Comparison of ENCODE assay signal across 10 cellular contexts in genomic region chr7:151012031-151012692, GRCh38. TPM values are rescaled to one million over a fixed set of nuclear protein-coding genes. Genes with fewer than 3 reads are reported as not detected.
DNase-seq lines count a peak whose midpoint lies in the region; ATAC-seq and TF ChIP-seq lines count a peak whose summit lies in the region.
"Had no signal": no experiment of that assay in that cellular context is flagged by ENCODE, and none has a peak within 500 bp of the region (broad histone marks: within the 10 kb centered on the region; RNA-seq: fewer than 3 reads in every experiment).

No MANE protein-coding gene starts in this region.

- H3F3A ChIP-seq in PC-9 (ENCODE audit: insufficient read depth, low read depth) (peaks cover 11% of the 10 kb centered on the region), neural progenitor cell (ENCODE audit: low read depth) (peaks cover 35% of the 10 kb centered on the region)

- H3K27ac ChIP-seq in PC-9 (peak overlapping the region; percentile 31), endodermal cell (ENCODE audit: low read depth, low read length) (no peak overlapping the region), neural progenitor cell (no peak overlapping the region)
- H3K27ac ChIP-seq: upper lobe of left lung had no signal

- in situ Hi-C loops in G401 (cut with HindIII; ENCODE audit: low sequenced_read_pairs): no loop called here

- H3K9me3 ChIP-seq in PC-9 (ENCODE audit: insufficient read depth, low read depth) (no peaks in the 10 kb centered on the region), endodermal cell (ENCODE audit: control insufficient read depth, low read length) (no peaks in the 10 kb centered on the region), neural progenitor cell (ENCODE audit: low read depth) (no peaks in the 10 kb centered on the region)
- H3K9me3 ChIP-seq: upper lobe of left lung had no signal

- H3K79me2 ChIP-seq in PC-9 (ENCODE audit: low read depth) (no peaks in the 10 kb centered on the region), neural progenitor cell (ENCODE audit: low read depth) (no peaks in the 10 kb centered on the region)

- H3K4me1 Mint-ChIP-seq in activated CD4-positive, alpha-beta T cell treated with anti-CD3 and anti-CD28 coated beads for 36 hours: peaks cover 77% of the 10 kb centered on the region
- peaks cover 21% of the 10 kb centered on the region for H3K4me1 Mint-ChIP-seq in endodermal cell
- H3K4me1 Mint-ChIP-seq in neural progenitor cell: peaks cover 53% of the 10 kb centered on the region

- TF ChIP-seq CTCF in PC-9 (conservative IDR thresholded peaks at IDR 0.05) (no peak), endodermal cell (conservative IDR thresholded peaks at IDR 0.05) (no peak), neural progenitor cell (IDR thresholded peaks at IDR 0.05) (no peak)

- H3K27me3 Mint-ChIP-seq in activated CD4-positive, alpha-beta T cell treated with anti-CD3 and anti-CD28 coated beads for 36 hours: no peaks in the 10 kb centered on the region
- peaks cover 59% of the 10 kb centered on the region for H3K27me3 Mint-ChIP-seq in endodermal cell (ENCODE audit: insufficient read depth)
- H3K27me3 Mint-ChIP-seq in neural progenitor cell (ENCODE audit: insufficient read depth, low read depth): peaks cover 9% of the 10 kb centered on the region

- no peak overlapping the region for H3K9ac ChIP-seq in endodermal cell (ENCODE audit: extremely low read depth, low read length, poor library complexity, severe bottlenecking)
- H3K9ac ChIP-seq in neural progenitor cell: no peak overlapping the region

- no peak for DNase-seq in activated CD4-positive, alpha-beta T cell treated with anti-CD3 and anti-CD28 coated beads for 36 hours
- no peak for DNase-seq in activated CD4-positive, alpha-beta T cell treated with anti-CD3 and anti-CD28 coated beads, Interleukin-2, amount 50 U/mL, for 48 hours
- DNase-seq in PC-9: peak in 1 of 2 experiments; percentile 55
- peak; percentile 52 for DNase-seq in endodermal cell
- DNase-seq in neural progenitor cell (ENCODE audit: low spot score): no peak
- DNase-seq in CD1c-positive myeloid dendritic cell (ENCODE audit: extremely low spot score): no peak
- DNase-seq in EL: no peak
- DNase-seq in G401 (ENCODE audit: low spot score): no peak
- DNase-seq: activated CD8-positive, alpha-beta memory T cell treated with anti-CD3 and anti-CD28 coated beads, Interleukin-2, amount 50 U/mL, for 4 hours; upper lobe of left lung had no signal

- BruUV-seq in PC-9 (replicated peaks; lab: Mats Ljungman, UMichigan): no TSS peak

- 77 to 88% methylated on average over 2 to 6 of the region's 6 CpGs for WGBS in endodermal cell (ENCODE audit: insufficient coverage in 1 of 2, insufficient read length in 1 of 2), 2 experiments

- peak overlapping the region; percentile 26 for H3K4me3 Mint-ChIP-seq in activated CD4-positive, alpha-beta T cell treated with anti-CD3 and anti-CD28 coated beads for 36 hours
- no peak overlapping the region for H3K4me3 Mint-ChIP-seq in endodermal cell
- H3K4me3 Mint-ChIP-seq in neural progenitor cell: peak overlapping the region; percentile 33

- H2AFZ ChIP-seq in PC-9 (no peak overlapping the region), neural progenitor cell (replicated peaks) (peak overlapping the region; percentile 46)

- H3K4me3 ChIP-seq in PC-9: no peak overlapping the region
- H3K4me3 ChIP-seq in endodermal cell (ENCODE audit: low read length): no peak overlapping the region
- no peak overlapping the region for H3K4me3 ChIP-seq in neural progenitor cell
- H3K4me3 ChIP-seq: upper lobe of left lung had no signal

- ATAC-seq in activated CD4-positive, alpha-beta T cell treated with anti-CD3 and anti-CD28 coated beads for 36 hours: no peak

- peak overlapping the region; percentile 45 for H3K27ac Mint-ChIP-seq in activated CD4-positive, alpha-beta T cell treated with anti-CD3 and anti-CD28 coated beads for 36 hours
- H3K27ac Mint-ChIP-seq in endodermal cell (peak overlapping the region; percentile 2), neural progenitor cell (peak overlapping the region; percentile 91)

- H4K20me1 ChIP-seq in PC-9 (ENCODE audit: insufficient read depth) (no peaks in the 10 kb centered on the region), neural progenitor cell (ENCODE audit: low read depth) (no peaks in the 10 kb centered on the region)

- no peaks in the 10 kb centered on the region for H3K9me3 Mint-ChIP-seq in activated CD4-positive, alpha-beta T cell treated with anti-CD3 and anti-CD28 coated beads for 36 hours (ENCODE audit: low read depth)
- H3K9me3 Mint-ChIP-seq in endodermal cell: no peaks in the 10 kb centered on the region
- peaks cover 1% of the 10 kb centered on the region for H3K9me3 Mint-ChIP-seq in neural progenitor cell

- no peaks in the 10 kb centered on the region for H3K9me2 ChIP-seq in PC-9 (ENCODE audit: insufficient read depth)

- intact Hi-C loops in activated CD4-positive, alpha-beta T cell treated with anti-CD3 and anti-CD28 coated beads for 36 hours (cut with DNase I, micrococcal nuclease): loop anchor here (2.0 to 5.0 kb wide), 4 partner anchors 37 to 215 kb away; partner anchors contain the start of genes ABCF2 (in 1 of the 2), CDK5 (in 1 of the 2) and SLC4A2 (in 1 of the 2)
- intact Hi-C loops in PC-9 (cut with micrococcal nuclease; ENCODE audit: unreplicated experiment): no loop called here

- peaks cover 25% of the 10 kb centered on the region for H3K4me1 ChIP-seq in PC-9 (replicated peaks; ENCODE audit: insufficient read depth)
- peaks cover 9% of the 10 kb centered on the region for H3K4me1 ChIP-seq in endodermal cell (ENCODE audit: control insufficient read depth, insufficient read depth, low read length)
- peaks cover 42% of the 10 kb centered on the region for H3K4me1 ChIP-seq in neural progenitor cell

- POLR2A ChIA-PET in activated CD4-positive, alpha-beta T cell treated with anti-CD3 and anti-CD28 coated beads for 36 hours (lab: Charles Lee): interaction anchor here (0.8 kb wide), 1 partner anchor 14 kb away, joined by 6 read pairs; no protein-coding TSS in a partner anchor
- POLR2A ChIA-PET in PC-9 (lab: Charles Lee; ENCODE audit: unreplicated experiment): no interaction called here

- H3K36me3 Mint-ChIP-seq in activated CD4-positive, alpha-beta T cell treated with anti-CD3 and anti-CD28 coated beads for 36 hours (ENCODE audit: low read depth): peaks cover 9% of the 10 kb centered on the region
- H3K36me3 Mint-ChIP-seq in endodermal cell (ENCODE audit: low read depth) (no peaks in the 10 kb centered on the region), neural progenitor cell (peaks cover 10% of the 10 kb centered on the region)

- H3K27me3 ChIP-seq in PC-9 (ENCODE audit: insufficient read depth, low read depth): no peaks in the 10 kb centered on the region
- peaks cover 8% of the 10 kb centered on the region for H3K27me3 ChIP-seq in endodermal cell (ENCODE audit: control insufficient read depth, insufficient read depth, low read length, poor library complexity, severe bottlenecking)
- peaks cover 25% of the 10 kb centered on the region for H3K27me3 ChIP-seq in neural progenitor cell

- CTCF ChIA-PET in activated CD4-positive, alpha-beta T cell treated with anti-CD3 and anti-CD28 coated beads for 36 hours (lab: Charles Lee): interaction anchor here (0.6 to 3.2 kb wide), 6 partner anchors 16 to 98 kb away, joined by 3 to 15 read pairs (median 3); no protein-coding TSS in a partner anchor
- CTCF ChIA-PET in PC-9 (lab: Charles Lee): interaction anchor here (0.6 kb wide), 1 partner anchor 12 kb away, joined by 3 read pairs; the partner anchor contains the start of gene ATG9B

- H3K4me2 ChIP-seq in PC-9: peak overlapping the region; percentile 18; the same call in 1 of the 2 replicates
- peak overlapping the region; percentile 70 for H3K4me2 ChIP-seq in neural progenitor cell

- no peaks in the 10 kb centered on the region for H3K36me3 ChIP-seq in PC-9 (ENCODE audit: low read depth)
- H3K36me3 ChIP-seq in endodermal cell (ENCODE audit: control insufficient read depth, insufficient read depth, low read length): no peaks in the 10 kb centered on the region
- no peaks in the 10 kb centered on the region for H3K36me3 ChIP-seq in neural progenitor cell

RNA-seq across cellular contexts. Expression of gene ATG9B, which starts 12.1 kb away (rescaled TPM):
- 10 to 100 TPM in 1 of 2 experiments, 1 to 10 TPM in 1; 6.9 to 10.0 TPM for total RNA-seq in activated CD4-positive, alpha-beta T cell treated with anti-CD3 and anti-CD28 coated beads for 36 hours
- total RNA-seq in PC-9 (2021) (9.7 and 13.7 TPM in 2 replicates), endodermal cell (1 to 10 TPM; 2.0 to 3.0 TPM), neural progenitor cell (ENCODE audit: low replicate concordance) (0.43 and 1.8 TPM in 2 replicates)
- polyA plus RNA-seq in endodermal cell (2013, experiment 1 of 2): 4.3 TPM
- polyA plus RNA-seq in endodermal cell (2013, experiment 2 of 2): 4.0 TPM
- total RNA-seq in G401 (2014; rRNA removed; shearing (Covaris generic)): 0.34 and 0.49 TPM in 2 replicates

RNA-seq across cellular contexts. Expression of gene ABCB8, which starts 16.1 kb away (rescaled TPM):
- total RNA-seq in activated CD4-positive, alpha-beta T cell treated with anti-CD3 and anti-CD28 coated beads for 36 hours: 10 to 100 TPM; 41.9 to 44.5 TPM
- total RNA-seq in PC-9 (2021): 51.8 and 61.9 TPM in 2 replicates
- total RNA-seq in endodermal cell: 10 to 100 TPM; 35.9 to 37.2 TPM
- polyA plus RNA-seq in endodermal cell (2013, experiment 1 of 2): 27.6 TPM
- polyA plus RNA-seq in endodermal cell (2013, experiment 2 of 2): 25.8 TPM
- total RNA-seq in neural progenitor cell (ENCODE audit: low replicate concordance): 7.9 and 19.9 TPM in 2 replicates
- total RNA-seq in G401 (2014; rRNA removed; shearing (Covaris generic)): 34.0 and 57.0 TPM in 2 replicates

RNA-seq across cellular contexts. Expression of gene NOS3, which starts 21.3 kb away (rescaled TPM):
- 10 to 100 TPM in 1 of 2 experiments, 1 to 10 TPM in 1; 9.3 to 11.1 TPM for total RNA-seq in activated CD4-positive, alpha-beta T cell treated with anti-CD3 and anti-CD28 coated beads for 36 hours
- 1.8 and 3.2 TPM in 2 replicates for total RNA-seq in PC-9 (2021)
- 1 to 10 TPM; 2.3 to 9.1 TPM for total RNA-seq in endodermal cell
- 4.0 TPM for polyA plus RNA-seq in endodermal cell (2013, experiment 1 of 2)
- 4.1 TPM for polyA plus RNA-seq in endodermal cell (2013, experiment 2 of 2)
- total RNA-seq in neural progenitor cell (ENCODE audit: low replicate concordance): 1.3 and 11.0 TPM in 2 replicates
- 34.5 and 41.6 TPM in 2 replicates for total RNA-seq in G401 (2014; rRNA removed; shearing (Covaris generic))

RNA-seq across cellular contexts. Expression of gene KCNH2, which starts 34.0 kb away (rescaled TPM):
- total RNA-seq in activated CD4-positive, alpha-beta T cell treated with anti-CD3 and anti-CD28 coated beads for 36 hours: under 1 TPM; 0.48 to 0.54 TPM
- total RNA-seq in PC-9 (2021) (1.5 and 1.6 TPM in 2 replicates), endodermal cell (1 to 10 TPM; 1.1 to 1.9 TPM), neural progenitor cell (ENCODE audit: low replicate concordance) (2.6 and 11.1 TPM in 2 replicates)
- 19.3 TPM for polyA plus RNA-seq in endodermal cell (2013, experiment 1 of 2)
- polyA plus RNA-seq in endodermal cell (2013, experiment 2 of 2): 17.8 TPM
- total RNA-seq in G401 (2014; rRNA removed; shearing (Covaris generic)): 10.8 and 11.5 TPM in 2 replicates

RNA-seq across cellular contexts. Expression of gene ASIC3, which starts 36.2 kb away (rescaled TPM):
- total RNA-seq in activated CD4-positive, alpha-beta T cell treated with anti-CD3 and anti-CD28 coated beads for 36 hours: 1 to 10 TPM; 5.5 to 6.7 TPM
- total RNA-seq in PC-9 (2021) (7.6 and 10.5 TPM in 2 replicates), endodermal cell (1 to 10 TPM; 2.5 to 3.0 TPM), neural progenitor cell (ENCODE audit: low replicate concordance) (1.6 TPM in 1 of 2 replicates, not detected in the other)
- 5.1 TPM for polyA plus RNA-seq in endodermal cell (2013, experiment 1 of 2)
- polyA plus RNA-seq in endodermal cell (2013, experiment 2 of 2): 4.0 TPM
- total RNA-seq in G401 (2014; rRNA removed; shearing (Covaris generic)): not detected in 2 replicates

Comparison
In these comparisons a context has a peak if more than half of its experiments do, and no peak if none do; other contexts are left out.
1. H3K27ac Mint-ChIP-seq: peak in every context shown above with its lines; median percentile 91 in neural progenitor cell; 45 in activated CD4-positive, alpha-beta T cell treated with anti-CD3 and anti-CD28 coated beads for 36 hours; 2 in endodermal cell.